In genomic region chr13:97372929-97373328, GRCh38 we compare ENCODE assay signal across 13 cellular contexts.
"Had no signal": no experiment of that assay in that cellular context is flagged by ENCODE, and none has a peak within 500 bp of the region (broad histone marks: within the 10 kb centered on the region; RNA-seq: fewer than 3 reads in every experiment).

No MANE protein-coding gene starts in this region.

- H3K27me3 ChIP-seq: breast epithelium, esophagus squamous epithelium, right lobe of liver, uterus had no signal

- H3K9me3 Mint-ChIP-seq: stimulated activated naive CD8-positive, alpha-beta T cell treated with anti-CD3 and anti-CD28 coated beads, Interleukin-15, Interleukin-2, amounts not matched to agents 100 ng/mL and 50 ng/mL, for 24 hours; T-cell had no signal

- ATAC-seq: psoas muscle, right lobe of liver, T-cell had no signal

- H3K36me3 ChIP-seq: breast epithelium, uterus had no signal

- H3K27ac Mint-ChIP-seq: stimulated activated naive CD8-positive, alpha-beta T cell treated with anti-CD3 and anti-CD28 coated beads, Interleukin-15, Interleukin-2, amounts not matched to agents 100 ng/mL and 50 ng/mL, for 24 hours; T-cell had no signal

- H3K27me3 Mint-ChIP-seq: stimulated activated naive CD8-positive, alpha-beta T cell treated with anti-CD3 and anti-CD28 coated beads, Interleukin-15, Interleukin-2, amounts not matched to agents 100 ng/mL and 50 ng/mL, for 24 hours; T-cell had no signal

- H3K4me3 ChIP-seq: breast epithelium, esophagus squamous epithelium, psoas muscle, right lobe of liver, thoracic aorta, uterus had no signal

- DNase-seq: activated CD4-positive, CD25-positive, alpha-beta regulatory T cell treated with anti-CD3 and anti-CD28 coated beads, Interleukin-2, amount 50 U/mL, for 72 hours; activated naive CD4-positive, alpha-beta T cell; aorta; esophagus squamous epithelium; foreskin fibroblast; kidney; psoas muscle; right lobe of liver; T-cell; uterus had no signal

- H3K4me3 Mint-ChIP-seq: stimulated activated naive CD8-positive, alpha-beta T cell treated with anti-CD3 and anti-CD28 coated beads, Interleukin-15, Interleukin-2, amounts not matched to agents 100 ng/mL and 50 ng/mL, for 24 hours; T-cell had no signal
